Comparison of ENCODE assay signal across 21 cellular contexts in genomic region chr18:25189391-25190185, GRCh38.
"Had no signal": no experiment of that assay in that cellular context is flagged by ENCODE, and none has a peak within 500 bp of the region (broad histone marks: within the 10 kb centered on the region; RNA-seq: fewer than 3 reads in every experiment).

No MANE protein-coding gene starts in this region.

- H3K27me3 Mint-ChIP-seq: activated naive CD8-positive, alpha-beta T cell treated with anti-CD3 and anti-CD28 coated beads, Interleukin-2, amount 50 U/mL, for 24 hours; dendritic cell treated with granulocyte-macrophage colony-stimulating factor and Interleukin-4, amounts not matched to agents 40 ng/mL and 50 ng/mL, for 4 days had no signal

- ATAC-seq: activated naive CD8-positive, alpha-beta T cell treated with anti-CD3 and anti-CD28 coated beads, Interleukin-2, amount 50 U/mL, for 24 hours; activated T-cell treated with anti-CD3 and anti-CD28 coated beads, Interleukin-2, amount 50 U/mL, for 72 hours; esophagus mucosa; left lung; stimulated activated effector memory CD8-positive, alpha-beta T cell treated with anti-CD3 and anti-CD28 coated beads, Interleukin-12 subunit alpha, Interleukin-12 subunit beta, amount 100 ng/mL, for 72 hours; stimulated activated naive CD8-positive, alpha-beta T cell treated with anti-CD3 and anti-CD28 coated beads, Interleukin-15, amount 100 ng/mL, for 72 hours; T-helper 17 cell had no signal

- DNase-seq: activated CD4-positive, alpha-beta memory T cell treated with anti-CD3 and anti-CD28 coated beads for 36 hours; activated CD4-positive, alpha-beta T cell treated with anti-CD3 and anti-CD28 coated beads for 48 hours; activated gamma-delta T cell; activated naive CD4-positive, alpha-beta T cell treated with anti-CD3 and anti-CD28 coated beads, Interleukin-2, amount 50 U/mL, for 16 hours; activated naive CD8-positive, alpha-beta T cell treated with anti-CD3 and anti-CD28 coated beads, Interleukin-2, amount 50 U/mL, for 24 hours; activated T-cell treated with anti-CD3 and anti-CD28 coated beads, Interleukin-2, amount 50 U/mL, for 72 hours; effector CD8-positive, alpha-beta T cell; hippocampal formation; kidney glomerular epithelial cell; left lung; midbrain; natural killer cell; ovary; right cardiac atrium; stimulated activated CD4-positive, alpha-beta T cell treated with anti-CD3 and anti-CD28 coated beads, Interleukin-2, amount 100 ng/mL, for 24 hours; stimulated activated naive CD8-positive, alpha-beta T cell treated with anti-CD3 and anti-CD28 coated beads, Interleukin-15, amount 100 ng/mL, for 72 hours; T-helper 17 cell; tibial artery had no signal

- H3K4me3 Mint-ChIP-seq: activated CD4-positive, alpha-beta memory T cell treated with anti-CD3 and anti-CD28 coated beads for 36 hours; activated naive CD8-positive, alpha-beta T cell treated with anti-CD3 and anti-CD28 coated beads, Interleukin-2, amount 50 U/mL, for 24 hours; activated T-cell treated with anti-CD3 and anti-CD28 coated beads, Interleukin-2, amount 50 U/mL, for 72 hours; dendritic cell treated with granulocyte-macrophage colony-stimulating factor and Interleukin-4, amounts not matched to agents 40 ng/mL and 50 ng/mL, for 4 days; natural killer cell; stimulated activated effector memory CD8-positive, alpha-beta T cell treated with anti-CD3 and anti-CD28 coated beads, Interleukin-12 subunit alpha, Interleukin-12 subunit beta, amount 100 ng/mL, for 72 hours; stimulated activated naive CD8-positive, alpha-beta T cell treated with anti-CD3 and anti-CD28 coated beads, Interleukin-15, amount 100 ng/mL, for 72 hours; T-helper 17 cell had no signal

- H3K36me3 Mint-ChIP-seq: activated CD4-positive, alpha-beta memory T cell treated with anti-CD3 and anti-CD28 coated beads for 36 hours; natural killer cell; stimulated activated effector memory CD8-positive, alpha-beta T cell treated with anti-CD3 and anti-CD28 coated beads, Interleukin-12 subunit alpha, Interleukin-12 subunit beta, amount 100 ng/mL, for 72 hours had no signal

- H3K9me3 Mint-ChIP-seq: activated CD4-positive, alpha-beta memory T cell treated with anti-CD3 and anti-CD28 coated beads for 36 hours; activated naive CD8-positive, alpha-beta T cell treated with anti-CD3 and anti-CD28 coated beads, Interleukin-2, amount 50 U/mL, for 24 hours; activated T-cell treated with anti-CD3 and anti-CD28 coated beads, Interleukin-2, amount 50 U/mL, for 72 hours; dendritic cell treated with granulocyte-macrophage colony-stimulating factor and Interleukin-4, amounts not matched to agents 40 ng/mL and 50 ng/mL, for 4 days; natural killer cell; stimulated activated effector memory CD8-positive, alpha-beta T cell treated with anti-CD3 and anti-CD28 coated beads, Interleukin-12 subunit alpha, Interleukin-12 subunit beta, amount 100 ng/mL, for 72 hours; stimulated activated naive CD8-positive, alpha-beta T cell treated with anti-CD3 and anti-CD28 coated beads, Interleukin-15, amount 100 ng/mL, for 72 hours had no signal

- H3K4me1 Mint-ChIP-seq: activated naive CD8-positive, alpha-beta T cell treated with anti-CD3 and anti-CD28 coated beads, Interleukin-2, amount 50 U/mL, for 24 hours; natural killer cell; stimulated activated effector memory CD8-positive, alpha-beta T cell treated with anti-CD3 and anti-CD28 coated beads, Interleukin-12 subunit alpha, Interleukin-12 subunit beta, amount 100 ng/mL, for 72 hours; stimulated activated naive CD8-positive, alpha-beta T cell treated with anti-CD3 and anti-CD28 coated beads, Interleukin-15, amount 100 ng/mL, for 72 hours; T-helper 17 cell had no signal

- H3K27ac Mint-ChIP-seq: activated CD4-positive, alpha-beta memory T cell treated with anti-CD3 and anti-CD28 coated beads for 36 hours; activated naive CD8-positive, alpha-beta T cell treated with anti-CD3 and anti-CD28 coated beads, Interleukin-2, amount 50 U/mL, for 24 hours; activated T-cell treated with anti-CD3 and anti-CD28 coated beads, Interleukin-2, amount 50 U/mL, for 72 hours; dendritic cell treated with granulocyte-macrophage colony-stimulating factor and Interleukin-4, amounts not matched to agents 40 ng/mL and 50 ng/mL, for 4 days; natural killer cell; stimulated activated effector memory CD8-positive, alpha-beta T cell treated with anti-CD3 and anti-CD28 coated beads, Interleukin-12 subunit alpha, Interleukin-12 subunit beta, amount 100 ng/mL, for 72 hours; stimulated activated naive CD8-positive, alpha-beta T cell treated with anti-CD3 and anti-CD28 coated beads, Interleukin-15, amount 100 ng/mL, for 72 hours; T-helper 17 cell had no signal
